ENCODE assay signal across 3 cellular contexts in genomic region chr2:180156651-180157050, GRCh38.
"Had no signal": no experiment of that assay in that cellular context is flagged by ENCODE, and none has a peak within 500 bp of the region (broad histone marks: within the 10 kb centered on the region; RNA-seq: fewer than 3 reads in every experiment).

No MANE protein-coding gene starts in this region.

- H3K4me3 ChIP-seq: GM12878 had no signal

- DNase-seq: GDM1, GF-D8 had no signal
